In the genomic region with DNA sequence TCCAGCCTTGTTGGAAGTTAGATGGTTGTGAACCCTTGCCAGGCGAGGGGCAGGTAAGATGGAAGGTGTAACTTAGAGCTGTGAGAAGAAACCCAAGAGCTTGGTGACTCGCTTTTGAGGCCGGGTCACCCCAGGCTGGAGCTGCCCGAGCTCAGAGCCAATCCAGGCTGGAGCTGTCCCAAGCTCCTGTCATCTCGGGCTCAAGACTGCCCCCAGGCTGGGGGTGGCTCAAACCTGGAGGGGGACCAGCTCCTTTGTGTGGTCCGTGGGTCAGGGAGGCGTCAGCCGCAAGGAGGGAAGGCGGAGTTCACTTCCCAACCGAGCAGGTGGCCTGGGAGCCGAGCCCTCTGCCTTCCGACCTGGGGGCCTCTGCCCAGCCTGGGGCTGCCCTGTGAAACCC, we compare ENCODE assay signal across 10 cellular contexts. TPM values are rescaled to one million over a fixed set of nuclear protein-coding genes. Genes with fewer than 3 reads are reported as not detected.
DNase-seq lines count a peak whose midpoint lies in the region; ATAC-seq and TF ChIP-seq lines count a peak whose summit lies in the region.
"Had no signal": no experiment of that assay in that cellular context is flagged by ENCODE, and none has a peak within 500 bp of the region (broad histone marks: within the 10 kb centered on the region; RNA-seq: fewer than 3 reads in every experiment).

No MANE protein-coding gene starts in this region.

- CTCF ChIA-PET in MCF 10A (lab: Yijun Ruan, JAX), result interaction anchor here (0.6 kb wide), 2 partner anchors 85 to 156 kb away, joined by 3 to 4 read pairs; no protein-coding TSS in a partner anchor

- intact Hi-C loops in breast epithelium (cut with DNase I; ENCODE audit: low total_unique reads) (loop anchor here (5.0 kb wide), 1 partner anchor 382 kb away; no protein-coding TSS in a partner anchor), MCF 10A (cut with micrococcal nuclease) (no loop called here), uterus (cut with DNase I; ENCODE audit: low total_unique reads) (no loop called here)

- DNase-seq in breast epithelium (ENCODE audit: low spot score in 2 of 2), result no peak
- no peak for DNase-seq in MCF 10A (ENCODE audit: unreplicated experiment)
- DNase-seq in naive B cell, result no peak
- peak in 1 of 2 donors; percentile 19 for DNase-seq in uterus
- DNase-seq in D341Med (ENCODE audit: low spot score), result no peak
- DNase-seq in immature natural killer cell, result no peak
- DNase-seq: stimulated activated CD4-positive, alpha-beta T cell treated with anti-CD3 and anti-CD28 coated beads, Interleukin-2, amount 100 ng/mL, for 24 hours had no signal

- H3K4me1 ChIP-seq in breast epithelium (peaks cover 0 to 12% of the 10 kb centered on the region in 2 donors), duodenal mucosa (ENCODE audit: control insufficient read depth in 1 of 2, insufficient read depth in 2 of 2, low read length in 2 of 2) (peaks cover 27 to 30% of the 10 kb centered on the region in 2 donors), uterus (peaks cover 0 to 6% of the 10 kb centered on the region in 2 donors)

- no peaks in the 10 kb centered on the region for H3K9me3 Mint-ChIP-seq in MCF 10A (ENCODE audit: unreplicated experiment)
- no peaks in the 10 kb centered on the region for H3K9me3 Mint-ChIP-seq in naive B cell
- no peaks in the 10 kb centered on the region for H3K9me3 Mint-ChIP-seq in immature natural killer cell

- H3K27me3 Mint-ChIP-seq in MCF 10A (ENCODE audit: insufficient read depth, unreplicated experiment), result peaks cover 75% of the 10 kb centered on the region
- H3K27me3 Mint-ChIP-seq in naive B cell, result peaks cover 47 to 66% (median 55%) of the 10 kb centered on the region in 3 donors
- peaks cover 5 to 24% (median 19%) of the 10 kb centered on the region in 3 donors for H3K27me3 Mint-ChIP-seq in immature natural killer cell (ENCODE audit: low read depth in 3 of 3)

- no peaks in the 10 kb centered on the region for H3K36me3 Mint-ChIP-seq in MCF 10A (ENCODE audit: insufficient read depth, unreplicated experiment)
- H3K36me3 Mint-ChIP-seq in naive B cell, result no peaks in the 10 kb centered on the region
- no peaks in the 10 kb centered on the region for H3K36me3 Mint-ChIP-seq in immature natural killer cell

- no peak for ATAC-seq in naive B cell (ENCODE audit: low read depth in 2 of 2)
- no peak for ATAC-seq in HG02678 (IDR thresholded peaks at IDR 0.05; ENCODE audit: unreplicated experiment)

- H3K36me3 ChIP-seq in breast epithelium, result no peaks in the 10 kb centered on the region
- H3K36me3 ChIP-seq in duodenal mucosa (ENCODE audit: control insufficient read depth in 1 of 2, insufficient read depth in 2 of 2, low read length in 2 of 2), result no peaks in the 10 kb centered on the region
- no peaks in the 10 kb centered on the region for H3K36me3 ChIP-seq in uterus

- H3K27me3 ChIP-seq in breast epithelium (peaks cover 0 to 3% of the 10 kb centered on the region in 2 donors), duodenal mucosa (ENCODE audit: control insufficient read depth in 1 of 2, insufficient read depth in 2 of 2, low read length in 2 of 2) (peaks cover 7% of the 10 kb centered on the region in 2 donors), uterus (no peaks in the 10 kb centered on the region)

- H3K27ac ChIP-seq in breast epithelium (peak overlapping the region; percentile 41 to 76), duodenal mucosa (ENCODE audit: low read depth, low read length) (no peak overlapping the region), uterus (peak overlapping the region; percentile 63 to 82)

- peak overlapping the region; percentile 2 to 47 for H3K9ac ChIP-seq in duodenal mucosa (ENCODE audit: low read depth in 1 of 2, low read length in 2 of 2)

- H3K4me3 ChIP-seq in breast epithelium (peak overlapping the region; percentile 69 to 87 (median 69)), duodenal mucosa (ENCODE audit: low read depth in 1 of 2, low read length in 2 of 2) (peak overlapping the region; percentile 54 to 58), uterus (peak overlapping the region; percentile 52 to 72)

- H3K4me3 Mint-ChIP-seq in MCF 10A (ENCODE audit: unreplicated experiment) (no peak overlapping the region), naive B cell (peak overlapping the region in 7 of 8 donors; percentile 45 to 90 (median 71)), immature natural killer cell (no peak overlapping the region)

- TF ChIP-seq POLR2A in breast epithelium (IDR thresholded peaks at IDR 0.05) (no peak), uterus (IDR thresholded peaks at IDR 0.05) (no peak)

- H3K9me3 ChIP-seq in breast epithelium, result no peaks in the 10 kb centered on the region
- no peaks in the 10 kb centered on the region for H3K9me3 ChIP-seq in duodenal mucosa (ENCODE audit: control insufficient read depth in 1 of 2, low read length in 2 of 2)
- no peaks in the 10 kb centered on the region for H3K9me3 ChIP-seq in uterus

- TF ChIP-seq CTCF in breast epithelium (IDR thresholded peaks at IDR 0.05) (no peak), MCF 10A (IDR thresholded peaks at IDR 0.05; ENCODE audit: unreplicated experiment) (no peak), uterus (IDR thresholded peaks at IDR 0.05) (no peak)

- POLR2A ChIA-PET in MCF 10A (lab: Yijun Ruan, JAX), result no interaction called here

- H3K4me1 Mint-ChIP-seq in MCF 10A (ENCODE audit: insufficient read depth, unreplicated experiment), result no peaks in the 10 kb centered on the region
- peaks cover 8 to 9% (median 8%) of the 10 kb centered on the region in 3 donors for H3K4me1 Mint-ChIP-seq in naive B cell
- H3K4me1 Mint-ChIP-seq in immature natural killer cell, result peaks cover 6 to 9% of the 10 kb centered on the region in 2 donors

- BruUV-seq in MCF 10A (replicated peaks; lab: Mats Ljungman, UMichigan), result no TSS peak

- H3K27ac Mint-ChIP-seq in MCF 10A (ENCODE audit: low read depth, unreplicated experiment) (no peak overlapping the region), naive B cell (no peak overlapping the region), immature natural killer cell (no peak overlapping the region)

RNA-seq across cellular contexts. Expression of a gene that starts 2.0 kb away (rescaled TPM):
- total RNA-seq in breast epithelium, result 1 to 10 TPM in 2 of 3 donors, under 1 TPM in 1; 0.32 to 2.0 (median 1.3) TPM
- not detected in 2 replicates for total RNA-seq in MCF 10A (2022)
- polyA plus RNA-seq in naive B cell (ENCODE audit: low read depth in 6 of 6), result under 1 TPM in 1 of 6 donors, not detected in 5; 0.05 TPM
- 1 to 10 TPM; 1.5 to 8.8 (median 4.6) TPM for total RNA-seq in uterus
- not detected for polyA plus RNA-seq in immature natural killer cell
- total RNA-seq: T-helper 2 cell treated with Interferon-gamma antibody and Interleukin-4, amounts not matched to agents 100 ng/mL and 5 ng/mL, for 36 hours had no signal

Comparison
In these comparisons a context has a peak if more than half of its experiments do, and no peak if none do; other contexts are left out.
1. H3K4me3 Mint-ChIP-seq: peak in naive B cell (7 of 8); none in MCF 10A (single experiment) and immature natural killer cell (0 of 5).
2. Peak in every context shown above with its lines, with median percentiles within 50 percentile points of each other: H3K4me3 ChIP-seq.